28 cellular contexts compared by ENCODE assay signal in genomic region chr22:43634316-43634715, GRCh38.
"Had no signal": no experiment of that assay in that cellular context is flagged by ENCODE, and none has a peak within 500 bp of the region (broad histone marks: within the 10 kb centered on the region; RNA-seq: fewer than 3 reads in every experiment).

No MANE protein-coding gene starts in this region.

- H3K27ac Mint-ChIP-seq: naive thymus-derived CD4-positive, alpha-beta T cell; natural killer cell; nephron; progenitor cell of endocrine pancreas; stimulated activated effector memory CD8-positive, alpha-beta T cell treated with anti-CD3 and anti-CD28 coated beads, Interleukin-12 subunit alpha, Interleukin-12 subunit beta, amount 100 ng/mL, for 72 hours; stimulated activated naive B cell treated with anti-CD40 and anti-IgM and Interleukin-4, amounts not matched to agents 10 μg/mL and 1 μg/mL and 100 μg/mL, for 72 hours; stimulated activated naive CD8-positive, alpha-beta T cell treated with anti-CD3 and anti-CD28 coated beads, Interleukin-15, Interleukin-2, amounts not matched to agents 100 ng/mL and 50 ng/mL, for 24 hours had no signal

- H3K36me3 Mint-ChIP-seq: stimulated activated effector memory CD8-positive, alpha-beta T cell treated with anti-CD3 and anti-CD28 coated beads, Interleukin-12 subunit alpha, Interleukin-12 subunit beta, amount 100 ng/mL, for 72 hours had no signal

- H3K4me1 ChIP-seq: parathyroid adenoma, psoas muscle, right lobe of liver, sigmoid colon, stomach, thyroid gland, tibial nerve, upper lobe of left lung, vagina had no signal

- H3K4me3 ChIP-seq: ovary, psoas muscle, right lobe of liver, sigmoid colon, stomach, thoracic aorta, thyroid gland, tibial nerve, upper lobe of left lung, vagina had no signal

- ATAC-seq: naive thymus-derived CD4-positive, alpha-beta T cell; natural killer cell; psoas muscle; right cardiac atrium; right lobe of liver; stimulated activated effector memory CD8-positive, alpha-beta T cell treated with anti-CD3 and anti-CD28 coated beads, Interleukin-12 subunit alpha, Interleukin-12 subunit beta, amount 100 ng/mL, for 72 hours; stimulated activated naive B cell treated with anti-CD40 and anti-IgM and Interleukin-4, amounts not matched to agents 10 μg/mL and 1 μg/mL and 100 μg/mL, for 72 hours had no signal

- H3K27me3 Mint-ChIP-seq: progenitor cell of endocrine pancreas had no signal

- H3K27me3 ChIP-seq: neutrophil, ovary, right lobe of liver, sigmoid colon, stomach, thyroid gland, tibial nerve, upper lobe of left lung, vagina had no signal

- H3K4me3 Mint-ChIP-seq: naive thymus-derived CD4-positive, alpha-beta T cell; natural killer cell; nephron; stimulated activated effector memory CD8-positive, alpha-beta T cell treated with anti-CD3 and anti-CD28 coated beads, Interleukin-12 subunit alpha, Interleukin-12 subunit beta, amount 100 ng/mL, for 72 hours; stimulated activated naive B cell treated with anti-CD40 and anti-IgM and Interleukin-4, amounts not matched to agents 10 μg/mL and 1 μg/mL and 100 μg/mL, for 72 hours; stimulated activated naive CD8-positive, alpha-beta T cell treated with anti-CD3 and anti-CD28 coated beads, Interleukin-15, Interleukin-2, amounts not matched to agents 100 ng/mL and 50 ng/mL, for 24 hours had no signal

- H3K9me3 ChIP-seq: neutrophil, ovary, right lobe of liver, thyroid gland, vagina had no signal

- DNase-seq: naive thymus-derived CD4-positive, alpha-beta T cell; natural killer cell; nucleus accumbens; ovary; posterior cingulate gyrus; psoas muscle; right cardiac atrium; right lobe of liver; sigmoid colon; stimulated activated CD4-positive, alpha-beta T cell treated with anti-CD3 and anti-CD28 coated beads, Interleukin-15, amount 100 ng/mL, for 24 hours; stimulated activated CD4-positive, alpha-beta T cell treated with anti-CD3 and anti-CD28 coated beads, Interleukin-2, amount 100 ng/mL, for 24 hours; stimulated activated CD4-positive, alpha-beta T cell treated with anti-CD3 and anti-CD28 coated beads, Interleukin-2, amount 100 ng/mL, for 48 hours; stimulated activated CD4-positive, alpha-beta T cell treated with anti-CD3 and anti-CD28 coated beads, Interleukin-4, amount 100 ng/mL, for 24 hours; stimulated activated naive B cell treated with anti-CD40 and anti-IgM and Interleukin-4, amounts not matched to agents 10 μg/mL and 1 μg/mL and 100 μg/mL, for 72 hours; stimulated activated naive CD4-positive, alpha-beta T cell treated with Interleukin-2 at 50 U/mL for 16 hours; stomach; thyroid gland; trophoblast cell; upper lobe of left lung had no signal

- H3K4me1 Mint-ChIP-seq: naive thymus-derived CD4-positive, alpha-beta T cell; natural killer cell; nephron; stimulated activated effector memory CD8-positive, alpha-beta T cell treated with anti-CD3 and anti-CD28 coated beads, Interleukin-12 subunit alpha, Interleukin-12 subunit beta, amount 100 ng/mL, for 72 hours; stimulated activated naive B cell treated with anti-CD40 and anti-IgM and Interleukin-4, amounts not matched to agents 10 μg/mL and 1 μg/mL and 100 μg/mL, for 72 hours had no signal

- H3K27ac ChIP-seq: neutrophil, ovary, parathyroid adenoma, psoas muscle, right lobe of liver, sigmoid colon, stomach, thoracic aorta, thyroid gland, tibial nerve, upper lobe of left lung, vagina had no signal

- H3K36me3 ChIP-seq: neutrophil, ovary, right lobe of liver, sigmoid colon, stomach, thoracic aorta, thyroid gland, upper lobe of left lung, vagina had no signal
